1 cellular context compared by ENCODE assay signal in the genomic region with DNA sequence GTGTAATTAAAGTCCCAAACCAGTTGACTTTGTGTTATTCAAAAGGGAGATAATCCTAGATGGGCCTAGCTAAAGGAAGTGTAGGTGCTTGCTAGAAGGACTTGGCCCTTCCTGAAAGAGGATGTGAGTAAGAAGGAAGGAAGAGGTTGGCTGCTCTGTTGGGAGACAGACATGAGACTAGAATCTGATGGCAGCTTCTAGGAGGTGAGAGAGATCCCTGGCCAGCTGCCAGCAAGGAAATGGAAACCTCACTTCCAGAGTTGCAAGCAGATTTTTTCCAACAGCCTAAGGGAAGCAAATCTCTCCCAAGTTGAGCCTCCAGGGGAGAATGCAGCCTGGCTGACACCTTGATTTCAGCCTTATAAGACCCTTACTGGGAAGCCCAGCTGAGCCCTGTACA.
TF ChIP-seq lines count a peak whose summit lies in the region.

No MANE protein-coding gene starts in this region.

TF ChIP-seq in SK-N-SH treated with all-trans-retinoic acid at 6 μM for 48 hours, 23 proteins besides CTCF, POLR2A, EP300 and RAD21 (continued from another document):
- TF ChIP-seq, protein P1, sequence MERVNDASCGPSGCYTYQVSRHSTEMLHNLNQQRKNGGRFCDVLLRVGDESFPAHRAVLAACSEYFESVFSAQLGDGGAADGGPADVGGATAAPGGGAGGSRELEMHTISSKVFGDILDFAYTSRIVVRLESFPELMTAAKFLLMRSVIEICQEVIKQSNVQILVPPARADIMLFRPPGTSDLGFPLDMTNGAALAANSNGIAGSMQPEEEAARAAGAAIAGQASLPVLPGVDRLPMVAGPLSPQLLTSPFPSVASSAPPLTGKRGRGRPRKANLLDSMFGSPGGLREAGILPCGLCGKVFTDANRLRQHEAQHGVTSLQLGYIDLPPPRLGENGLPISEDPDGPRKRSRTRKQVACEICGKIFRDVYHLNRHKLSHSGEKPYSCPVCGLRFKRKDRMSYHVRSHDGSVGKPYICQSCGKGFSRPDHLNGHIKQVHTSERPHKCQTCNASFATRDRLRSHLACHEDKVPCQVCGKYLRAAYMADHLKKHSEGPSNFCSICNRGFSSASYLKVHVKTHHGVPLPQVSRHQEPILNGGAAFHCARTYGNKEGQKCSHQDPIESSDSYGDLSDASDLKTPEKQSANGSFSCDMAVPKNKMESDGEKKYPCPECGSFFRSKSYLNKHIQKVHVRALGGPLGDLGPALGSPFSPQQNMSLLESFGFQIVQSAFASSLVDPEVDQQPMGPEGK (CRISPR knock-in tag; IDR thresholded peaks at IDR 0.05; ENCODE audit: borderline replicate concordance) = no peak
- TF ChIP-seq SNAI2 (CRISPR knock-in tag; IDR thresholded peaks at IDR 0.05) (no peak), ZC3H10 (CRISPR knock-in tag; IDR thresholded peaks at IDR 0.05) (no peak)
- TF ChIP-seq, protein P2, sequence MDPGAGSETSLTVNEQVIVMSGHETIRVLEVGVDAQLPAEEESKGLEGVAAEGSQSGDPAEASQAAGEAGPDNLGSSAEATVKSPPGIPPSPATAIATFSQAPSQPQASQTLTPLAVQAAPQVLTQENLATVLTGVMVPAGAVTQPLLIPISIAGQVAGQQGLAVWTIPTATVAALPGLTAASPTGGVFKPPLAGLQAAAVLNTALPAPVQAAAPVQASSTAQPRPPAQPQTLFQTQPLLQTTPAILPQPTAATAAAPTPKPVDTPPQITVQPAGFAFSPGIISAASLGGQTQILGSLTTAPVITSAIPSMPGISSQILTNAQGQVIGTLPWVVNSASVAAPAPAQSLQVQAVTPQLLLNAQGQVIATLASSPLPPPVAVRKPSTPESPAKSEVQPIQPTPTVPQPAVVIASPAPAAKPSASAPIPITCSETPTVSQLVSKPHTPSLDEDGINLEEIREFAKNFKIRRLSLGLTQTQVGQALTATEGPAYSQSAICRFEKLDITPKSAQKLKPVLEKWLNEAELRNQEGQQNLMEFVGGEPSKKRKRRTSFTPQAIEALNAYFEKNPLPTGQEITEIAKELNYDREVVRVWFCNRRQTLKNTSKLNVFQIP (CRISPR knock-in tag; IDR thresholded peaks at IDR 0.05; ENCODE audit: borderline replicate concordance, low read depth) = no peak
